Comparison of ENCODE assay signal across 8 cellular contexts in the genomic region with DNA sequence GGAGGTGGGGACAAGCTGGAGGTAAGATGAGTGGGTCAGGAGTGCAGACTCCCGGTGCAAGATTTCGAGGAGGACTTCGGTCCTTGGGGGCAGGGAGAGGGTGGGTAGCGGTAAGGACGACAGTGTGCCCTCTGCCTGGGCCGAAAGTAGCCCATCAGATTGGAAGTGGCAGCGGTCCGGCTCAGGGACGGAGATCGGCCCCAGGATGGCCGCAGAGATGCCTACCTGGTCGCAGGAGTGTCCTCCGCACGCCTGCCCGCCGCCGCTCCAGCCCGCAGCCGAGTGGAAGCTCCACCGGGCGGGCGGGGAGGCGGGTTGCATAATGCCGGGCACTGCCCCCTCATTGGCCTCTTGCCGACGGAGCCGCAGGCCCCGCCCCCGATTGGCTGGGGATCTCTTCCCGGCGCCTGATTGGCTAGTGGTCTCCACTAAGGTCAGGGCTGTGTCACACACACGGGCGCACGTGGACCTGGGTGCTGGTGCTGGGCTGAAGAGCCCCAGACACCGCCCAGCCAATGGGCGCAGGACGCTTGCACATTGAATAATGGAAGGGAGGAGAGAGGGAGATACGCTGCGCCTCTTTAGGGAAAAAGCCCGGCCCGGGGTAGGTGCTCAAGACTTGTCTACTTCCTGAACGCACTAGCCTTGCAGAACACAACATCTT. TPM values are rescaled to one million over a fixed set of nuclear protein-coding genes. Genes with fewer than 3 reads are reported as not detected.
DNase-seq lines count a peak whose midpoint lies in the region; ATAC-seq, FAIRE-seq and TF ChIP-seq lines count a peak whose summit lies in the region.

A gene with protein sequence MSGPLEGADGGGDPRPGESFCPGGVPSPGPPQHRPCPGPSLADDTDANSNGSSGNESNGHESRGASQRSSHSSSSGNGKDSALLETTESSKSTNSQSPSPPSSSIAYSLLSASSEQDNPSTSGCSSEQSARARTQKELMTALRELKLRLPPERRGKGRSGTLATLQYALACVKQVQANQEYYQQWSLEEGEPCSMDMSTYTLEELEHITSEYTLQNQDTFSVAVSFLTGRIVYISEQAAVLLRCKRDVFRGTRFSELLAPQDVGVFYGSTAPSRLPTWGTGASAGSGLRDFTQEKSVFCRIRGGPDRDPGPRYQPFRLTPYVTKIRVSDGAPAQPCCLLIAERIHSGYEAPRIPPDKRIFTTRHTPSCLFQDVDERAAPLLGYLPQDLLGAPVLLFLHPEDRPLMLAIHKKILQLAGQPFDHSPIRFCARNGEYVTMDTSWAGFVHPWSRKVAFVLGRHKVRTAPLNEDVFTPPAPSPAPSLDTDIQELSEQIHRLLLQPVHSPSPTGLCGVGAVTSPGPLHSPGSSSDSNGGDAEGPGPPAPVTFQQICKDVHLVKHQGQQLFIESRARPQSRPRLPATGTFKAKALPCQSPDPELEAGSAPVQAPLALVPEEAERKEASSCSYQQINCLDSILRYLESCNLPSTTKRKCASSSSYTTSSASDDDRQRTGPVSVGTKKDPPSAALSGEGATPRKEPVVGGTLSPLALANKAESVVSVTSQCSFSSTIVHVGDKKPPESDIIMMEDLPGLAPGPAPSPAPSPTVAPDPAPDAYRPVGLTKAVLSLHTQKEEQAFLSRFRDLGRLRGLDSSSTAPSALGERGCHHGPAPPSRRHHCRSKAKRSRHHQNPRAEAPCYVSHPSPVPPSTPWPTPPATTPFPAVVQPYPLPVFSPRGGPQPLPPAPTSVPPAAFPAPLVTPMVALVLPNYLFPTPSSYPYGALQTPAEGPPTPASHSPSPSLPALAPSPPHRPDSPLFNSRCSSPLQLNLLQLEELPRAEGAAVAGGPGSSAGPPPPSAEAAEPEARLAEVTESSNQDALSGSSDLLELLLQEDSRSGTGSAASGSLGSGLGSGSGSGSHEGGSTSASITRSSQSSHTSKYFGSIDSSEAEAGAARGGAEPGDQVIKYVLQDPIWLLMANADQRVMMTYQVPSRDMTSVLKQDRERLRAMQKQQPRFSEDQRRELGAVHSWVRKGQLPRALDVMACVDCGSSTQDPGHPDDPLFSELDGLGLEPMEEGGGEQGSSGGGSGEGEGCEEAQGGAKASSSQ (N-terminal part only) (minus strand): TSS at position 293 of the 664 bp plus-strand sequence. CDS start 1,698 bp downstream, outside the sequence.

- POLR2A ChIA-PET in activated B cell treated with CpG ODN at 0.5 μM for 24 hours (lab: Charles Lee): interaction anchor here (0.5 to 15.9 kb wide), 8 partner anchors 13 to 309 kb away, joined by 3 to 385 read pairs (median 5); a partner anchor contains a TSS

- H3K4me1 Mint-ChIP-seq in activated B cell treated with CpG ODN at 0.5 μM for 24 hours: peaks cover 31% of the 10 kb centered on the region

- TF ChIP-seq CTCF in activated B cell treated with CpG ODN at 0.5 μM for 24 hours (IDR thresholded peaks at IDR 0.05): no peak

- no peaks in the 10 kb centered on the region for H3K27me3 ChIP-seq in H7 (ENCODE audit: control insufficient read depth, insufficient read depth, low read length)
- no peaks in the 10 kb centered on the region for H3K27me3 ChIP-seq in small intestine (ENCODE audit: control insufficient read depth in 2 of 2, insufficient read depth in 2 of 2, low read length in 2 of 2)

- CTCF ChIA-PET in activated B cell treated with CpG ODN at 0.5 μM for 24 hours (lab: Charles Lee): no interaction called here

- peak within 1 kb of the TSS; percentile 100 for H3K27ac ChIP-seq in caudate nucleus (ENCODE audit: low read depth, low read length)
- H3K27ac ChIP-seq in small intestine (ENCODE audit: low read depth in 1 of 2, low read length in 1 of 2): peak within 1 kb of the TSS; percentile 92 to 97

- intact Hi-C loops in activated B cell treated with CpG ODN at 0.5 μM for 24 hours (cut with micrococcal nuclease): loop anchor here (10.0 kb wide), 1 partner anchor 467 kb away; a partner anchor contains a TSS

- H3K4me1 ChIP-seq in small intestine (ENCODE audit: control insufficient read depth in 2 of 2, insufficient read depth in 1 of 2, low read depth in 1 of 2, low read length in 1 of 2): peaks cover 0 to 12% of the 10 kb centered on the region in 2 donors

- no peaks in the 10 kb centered on the region for H3K27me3 Mint-ChIP-seq in activated B cell treated with CpG ODN at 0.5 μM for 24 hours

- H3K27ac Mint-ChIP-seq in activated B cell treated with CpG ODN at 0.5 μM for 24 hours: peak within 1 kb of the TSS; percentile 87

- H3K36me3 ChIP-seq in H7 (replicated peaks; ENCODE audit: control insufficient read depth, insufficient read depth, low read length): peaks cover 11% of the 10 kb centered on the region
- H3K36me3 ChIP-seq in small intestine (ENCODE audit: control insufficient read depth in 2 of 2, insufficient read depth in 2 of 2, low read length in 2 of 2): peaks cover 19% of the 10 kb centered on the region in 2 donors

- no peaks in the 10 kb centered on the region for H3K9me3 ChIP-seq in small intestine (ENCODE audit: control insufficient read depth, low read depth)

- FAIRE-seq in small intestine (lab: Jason Lieb, UNC): no peak

- peak; percentile 92 for DNase-seq in AG20443 (ENCODE audit: low spot score)
- DNase-seq in H7: peak; percentile 99
- peak; percentile 68 for DNase-seq in NCI-H2171 treated with DMSO at 0.1 percent for 48 hours (lab: John Stamatoyannopoulos, UW)
- peak; percentile 68 for DNase-seq in activated B cell treated with CpG ODN at 0.5 μM for 24 hours
- peak; percentile 48 to 99 (median 90) for DNase-seq in caudate nucleus (lab: John Stamatoyannopoulos, UW)
- DNase-seq in inferior parietal cortex (ENCODE audit: extremely low spot score): peak; percentile 95
- peak; percentile 97 for DNase-seq in small intestine

- WGBS in small intestine, 3 donors: 2 to 7% (median 6%) methylated on average over 34 to 42 of the region's 42 CpGs

- H3K4me3 ChIP-seq in H7 (ENCODE audit: insufficient read depth, low read depth, low read length) (peak within 1 kb of the TSS; percentile 89), small intestine (ENCODE audit: low read depth in 1 of 2, low read length in 2 of 2) (peak within 1 kb of the TSS; percentile 59 to 64)

- H3K9me3 Mint-ChIP-seq in activated B cell treated with CpG ODN at 0.5 μM for 24 hours: no peaks in the 10 kb centered on the region

- ATAC-seq in activated B cell treated with CpG ODN at 0.5 μM for 24 hours (ENCODE audit: low read depth) (peak; percentile 13), HG03521 (IDR thresholded peaks at IDR 0.05; ENCODE audit: unreplicated experiment) (no peak)

- H3K36me3 Mint-ChIP-seq in activated B cell treated with CpG ODN at 0.5 μM for 24 hours (ENCODE audit: low read depth): peaks cover 36% of the 10 kb centered on the region

- H3K4me3 Mint-ChIP-seq in activated B cell treated with CpG ODN at 0.5 μM for 24 hours: peak within 1 kb of the TSS; percentile 90

RNA-seq across cellular contexts. Expression of the gene that starts here (rescaled TPM):
- total RNA-seq in H7 (2014; rRNA removed; shearing (Covaris generic)): 19.2 and 32.4 TPM in 2 replicates
- total RNA-seq in activated B cell treated with CpG ODN at 0.5 μM for 24 hours: 40.7 and 45.0 TPM in 2 replicates
- polyA plus RNA-seq in small intestine: 10 to 100 TPM; 47.8 to 79.4 (median 60.1) TPM
